1 cellular context compared by ENCODE assay signal in the genomic region with DNA sequence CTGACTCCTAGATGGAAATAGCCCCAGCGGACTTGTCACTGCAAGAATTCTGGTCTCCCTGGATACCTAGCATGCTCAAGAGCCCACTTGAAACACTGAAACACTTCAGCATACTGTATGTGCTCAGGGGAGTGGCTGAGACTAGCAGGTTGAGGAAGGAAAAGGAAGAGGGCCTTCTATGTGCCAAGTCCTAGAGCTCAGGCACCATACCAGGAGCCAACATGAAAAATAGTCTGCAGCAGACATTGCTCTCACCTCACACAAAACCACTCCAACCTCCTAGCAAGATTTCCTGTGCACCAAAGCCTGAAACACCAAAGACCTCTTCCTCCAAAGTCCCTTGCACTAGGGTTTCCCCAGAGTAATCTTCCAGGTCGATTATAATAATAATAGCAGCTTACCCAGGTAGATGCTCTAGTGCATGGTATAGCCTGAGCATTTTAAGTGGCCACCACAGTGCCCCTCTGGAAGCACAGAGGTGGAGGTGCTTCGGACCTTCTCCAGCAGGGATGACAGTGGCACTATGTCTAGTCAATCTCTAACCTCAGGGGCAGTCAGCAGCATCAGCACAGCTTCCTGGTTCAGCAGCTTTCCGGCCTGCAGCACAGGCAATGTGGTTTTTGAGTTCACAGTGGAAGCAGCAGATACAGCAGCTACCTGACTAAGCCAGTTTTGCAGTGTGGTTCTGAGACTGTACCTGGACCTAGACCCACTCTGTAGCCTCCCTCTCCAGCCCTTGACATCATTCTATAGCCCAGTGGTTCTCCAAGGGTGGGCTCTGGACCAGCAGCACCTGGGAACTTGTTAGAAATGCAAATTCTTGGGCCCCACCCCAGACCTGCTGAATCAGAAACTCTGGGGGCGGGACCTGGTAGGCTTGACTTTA.
TF ChIP-seq lines count a peak whose summit lies in the region.

No MANE protein-coding gene starts in this region.

TF ChIP-seq in HepG2, 621 proteins besides CTCF, POLR2A, EP300 and RAD21 (continued from another document):
- TF ChIP-seq, protein P1, sequence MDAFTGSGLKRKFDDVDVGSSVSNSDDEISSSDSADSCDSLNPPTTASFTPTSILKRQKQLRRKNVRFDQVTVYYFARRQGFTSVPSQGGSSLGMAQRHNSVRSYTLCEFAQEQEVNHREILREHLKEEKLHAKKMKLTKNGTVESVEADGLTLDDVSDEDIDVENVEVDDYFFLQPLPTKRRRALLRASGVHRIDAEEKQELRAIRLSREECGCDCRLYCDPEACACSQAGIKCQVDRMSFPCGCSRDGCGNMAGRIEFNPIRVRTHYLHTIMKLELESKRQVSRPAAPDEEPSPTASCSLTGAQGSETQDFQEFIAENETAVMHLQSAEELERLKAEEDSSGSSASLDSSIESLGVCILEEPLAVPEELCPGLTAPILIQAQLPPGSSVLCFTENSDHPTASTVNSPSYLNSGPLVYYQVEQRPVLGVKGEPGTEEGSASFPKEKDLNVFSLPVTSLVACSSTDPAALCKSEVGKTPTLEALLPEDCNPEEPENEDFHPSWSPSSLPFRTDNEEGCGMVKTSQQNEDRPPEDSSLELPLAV (CRISPR knock-in tag; conservative IDR thresholded peaks at IDR 0.05; ENCODE audit: low read depth): no peak
- TF ChIP-seq KDM5B (CRISPR knock-in tag; IDR thresholded peaks at IDR 0.05; ENCODE audit: borderline replicate concordance): no peak
- TF ChIP-seq, protein P2, sequence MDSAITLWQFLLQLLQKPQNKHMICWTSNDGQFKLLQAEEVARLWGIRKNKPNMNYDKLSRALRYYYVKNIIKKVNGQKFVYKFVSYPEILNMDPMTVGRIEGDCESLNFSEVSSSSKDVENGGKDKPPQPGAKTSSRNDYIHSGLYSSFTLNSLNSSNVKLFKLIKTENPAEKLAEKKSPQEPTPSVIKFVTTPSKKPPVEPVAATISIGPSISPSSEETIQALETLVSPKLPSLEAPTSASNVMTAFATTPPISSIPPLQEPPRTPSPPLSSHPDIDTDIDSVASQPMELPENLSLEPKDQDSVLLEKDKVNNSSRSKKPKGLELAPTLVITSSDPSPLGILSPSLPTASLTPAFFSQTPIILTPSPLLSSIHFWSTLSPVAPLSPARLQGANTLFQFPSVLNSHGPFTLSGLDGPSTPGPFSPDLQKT (CRISPR knock-in tag; IDR thresholded peaks at IDR 0.05; ENCODE audit: borderline replicate concordance): no peak
- TF ChIP-seq, protein P3, sequence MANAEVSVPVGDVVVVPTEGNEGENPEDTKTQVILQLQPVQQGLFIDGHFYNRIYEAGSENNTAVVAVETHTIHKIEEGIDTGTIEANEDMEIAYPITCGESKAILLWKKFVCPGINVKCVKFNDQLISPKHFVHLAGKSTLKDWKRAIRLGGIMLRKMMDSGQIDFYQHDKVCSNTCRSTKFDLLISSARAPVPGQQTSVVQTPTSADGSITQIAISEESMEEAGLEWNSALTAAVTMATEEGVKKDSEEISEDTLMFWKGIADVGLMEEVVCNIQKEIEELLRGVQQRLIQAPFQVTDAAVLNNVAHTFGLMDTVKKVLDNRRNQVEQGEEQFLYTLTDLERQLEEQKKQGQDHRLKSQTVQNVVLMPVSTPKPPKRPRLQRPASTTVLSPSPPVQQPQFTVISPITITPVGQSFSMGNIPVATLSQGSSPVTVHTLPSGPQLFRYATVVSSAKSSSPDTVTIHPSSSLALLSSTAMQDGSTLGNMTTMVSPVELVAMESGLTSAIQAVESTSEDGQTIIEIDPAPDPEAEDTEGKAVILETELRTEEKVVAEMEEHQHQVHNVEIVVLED (CRISPR knock-in tag; IDR thresholded peaks at IDR 0.05; ENCODE audit: borderline replicate concordance): no peak
- TF ChIP-seq GATAD1 (CRISPR knock-in tag; IDR thresholded peaks at IDR 0.05): no peak
- TF ChIP-seq ETV6 (CRISPR knock-in tag; conservative IDR thresholded peaks at IDR 0.05): no peak
- TF ChIP-seq, protein P4, sequence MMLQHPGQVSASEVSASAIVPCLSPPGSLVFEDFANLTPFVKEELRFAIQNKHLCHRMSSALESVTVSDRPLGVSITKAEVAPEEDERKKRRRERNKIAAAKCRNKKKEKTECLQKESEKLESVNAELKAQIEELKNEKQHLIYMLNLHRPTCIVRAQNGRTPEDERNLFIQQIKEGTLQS (CRISPR knock-in tag; IDR thresholded peaks at IDR 0.05): no peak
- TF ChIP-seq, protein P5, sequence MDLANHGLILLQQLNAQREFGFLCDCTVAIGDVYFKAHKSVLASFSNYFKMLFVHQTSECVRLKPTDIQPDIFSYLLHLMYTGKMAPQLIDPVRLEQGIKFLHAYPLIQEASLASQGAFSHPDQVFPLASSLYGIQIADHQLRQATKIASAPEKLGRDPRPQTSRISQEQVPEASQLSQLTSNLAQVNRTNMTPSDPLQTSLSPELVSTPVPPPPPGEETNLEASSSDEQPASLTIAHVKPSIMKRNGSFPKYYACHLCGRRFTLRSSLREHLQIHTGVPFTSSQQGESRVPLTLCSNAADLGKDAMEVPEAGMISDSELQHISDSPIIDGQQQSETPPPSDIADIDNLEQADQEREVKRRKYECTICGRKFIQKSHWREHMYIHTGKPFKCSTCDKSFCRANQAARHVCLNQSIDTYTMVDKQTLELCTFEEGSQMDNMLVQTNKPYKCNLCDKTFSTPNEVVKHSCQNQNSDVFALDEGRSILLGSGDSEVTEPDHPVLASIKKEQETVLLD (CRISPR knock-in tag; IDR thresholded peaks at IDR 0.05; ENCODE audit: low read depth): no peak
- TF ChIP-seq ZNF441 (CRISPR knock-in tag; IDR thresholded peaks at IDR 0.05; ENCODE audit: borderline replicate concordance): no peak
- TF ChIP-seq ZNF296 (CRISPR knock-in tag; conservative IDR thresholded peaks at IDR 0.05): no peak
- TF ChIP-seq CENPX (CRISPR knock-in tag; IDR thresholded peaks at IDR 0.05): no peak
- no peak for TF ChIP-seq CBFB (CRISPR knock-in tag; IDR thresholded peaks at IDR 0.05)
- TF ChIP-seq, protein P6, sequence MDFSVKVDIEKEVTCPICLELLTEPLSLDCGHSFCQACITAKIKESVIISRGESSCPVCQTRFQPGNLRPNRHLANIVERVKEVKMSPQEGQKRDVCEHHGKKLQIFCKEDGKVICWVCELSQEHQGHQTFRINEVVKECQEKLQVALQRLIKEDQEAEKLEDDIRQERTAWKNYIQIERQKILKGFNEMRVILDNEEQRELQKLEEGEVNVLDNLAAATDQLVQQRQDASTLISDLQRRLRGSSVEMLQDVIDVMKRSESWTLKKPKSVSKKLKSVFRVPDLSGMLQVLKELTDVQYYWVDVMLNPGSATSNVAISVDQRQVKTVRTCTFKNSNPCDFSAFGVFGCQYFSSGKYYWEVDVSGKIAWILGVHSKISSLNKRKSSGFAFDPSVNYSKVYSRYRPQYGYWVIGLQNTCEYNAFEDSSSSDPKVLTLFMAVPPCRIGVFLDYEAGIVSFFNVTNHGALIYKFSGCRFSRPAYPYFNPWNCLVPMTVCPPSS (IDR thresholded peaks at IDR 0.05): no peak
- no peak for TF ChIP-seq JARID2 (CRISPR knock-in tag; IDR thresholded peaks at IDR 0.05; ENCODE audit: insufficient replicate concordance)
TF ChIP-seq in HepG2: peak in this region for 0.
